Comparison of ENCODE assay signal across 22 cellular contexts in genomic region chr14:104551851-104552737, GRCh38. TPM values are rescaled to one million over a fixed set of nuclear protein-coding genes. Genes with fewer than 3 reads are reported as not detected.
DNase-seq lines count a peak whose midpoint lies in the region; ATAC-seq, FAIRE-seq and TF ChIP-seq lines count a peak whose summit lies in the region.
"Had no signal": no experiment of that assay in that cellular context is flagged by ENCODE, and none has a peak within 500 bp of the region (broad histone marks: within the 10 kb centered on the region; RNA-seq: fewer than 3 reads in every experiment).

No MANE protein-coding gene starts in this region.

- WGBS in SK-N-SH (ENCODE audit: low lambda C conversion rate) = 54% methylated on average over 12 of the region's 33 CpGs
- 82% methylated on average over 33 of the region's 33 CpGs for WGBS in right cardiac atrium
- 80 to 82% methylated on average over 33 of the region's 33 CpGs for WGBS in sigmoid colon, 2 donors

- intact Hi-C loops in activated naive CD4-positive, alpha-beta T cell treated with anti-CD3 and anti-CD28 coated beads for 36 hours (cut with micrococcal nuclease) = no loop called here
- intact Hi-C loops in right cardiac atrium (cut with DNase I) (loop anchor here in 1 of 4 donors (5.0 kb wide), 1 partner anchor 410 kb away; no protein-coding TSS in a partner anchor), sigmoid colon (cut with DNase I) (no loop called here)
- intact Hi-C loops in CD4-positive, alpha-beta T cell (cut with DNase I, micrococcal nuclease) = no loop called here

- H3K36me3 ChIP-seq in SK-N-SH (replicated peaks in 1 of 2; ENCODE audit: control insufficient read depth in 1 of 2, insufficient read depth in 2 of 2, low read length in 1 of 2) (no peaks in the 10 kb centered on the region), sigmoid colon (no peaks in the 10 kb centered on the region)
- H3K36me3 ChIP-seq: HAP-1, neutrophil had no signal

- no peak overlapping the region for H3K4me2 ChIP-seq in SK-N-SH

- H3K36me3 Mint-ChIP-seq in activated naive CD4-positive, alpha-beta T cell treated with anti-CD3 and anti-CD28 coated beads, Interleukin-2, amount 10 ng/mL, durations not matched to agents 7 days and 5 days = no peaks in the 10 kb centered on the region
- no peaks in the 10 kb centered on the region for H3K36me3 Mint-ChIP-seq in activated naive CD4-positive, alpha-beta T cell treated with anti-CD3 and anti-CD28 coated beads for 36 hours (ENCODE audit: low read depth)
- H3K36me3 Mint-ChIP-seq in CD4-positive, alpha-beta T cell (ENCODE audit: low read depth) = no peaks in the 10 kb centered on the region
- H3K36me3 Mint-ChIP-seq: activated naive CD8-positive, alpha-beta T cell; stimulated activated effector memory CD8-positive, alpha-beta T cell treated with anti-CD3 and anti-CD28 coated beads, Interleukin-12 subunit alpha, Interleukin-12 subunit beta, amount 100 ng/mL, for 72 hours had no signal

- H3K79me2 ChIP-seq in SK-N-SH (ENCODE audit: insufficient read depth) = no peaks in the 10 kb centered on the region

- no peak overlapping the region; a peak in 1 of 4 replicates for H3K27ac ChIP-seq in SK-N-SH (ENCODE audit: low read depth in 2 of 2, low read length in 1 of 2)
- H3K27ac ChIP-seq in right cardiac atrium (ENCODE audit: low read length) = no peak overlapping the region
- no peak overlapping the region for H3K27ac ChIP-seq in sigmoid colon
- H3K27ac ChIP-seq in CD4-positive, alpha-beta T cell (ENCODE audit: low read depth, low read length) = no peak overlapping the region
- H3K27ac ChIP-seq: foreskin keratinocyte, neutrophil had no signal

- H3K9ac ChIP-seq in SK-N-SH = no peak overlapping the region

- no peak overlapping the region for H2AFZ ChIP-seq in SK-N-SH (ENCODE audit: low read depth)

- H3K4me3 ChIP-seq in SK-N-SH (ENCODE audit: low read depth in 2 of 2, low read length in 1 of 2) (no peak overlapping the region), right cardiac atrium (ENCODE audit: low read length) (no peak overlapping the region), sigmoid colon (no peak overlapping the region)
- H3K4me3 ChIP-seq: HAP-1 had no signal

- H4K20me1 ChIP-seq in SK-N-SH (ENCODE audit: insufficient read depth) = no peaks in the 10 kb centered on the region

- TF ChIP-seq EP300 in SK-N-SH (IDR thresholded peaks at IDR 0.05; ENCODE audit: borderline replicate concordance in 1 of 2, low read depth in 1 of 2, low read length in 1 of 2) = peak in 1 of 2 experiments; percentile 40; a peak in 1 of 4 replicates
- TF ChIP-seq EP300 in sigmoid colon (IDR thresholded peaks at IDR 0.05) = no peak

- no peaks in the 10 kb centered on the region for H3K9me3 Mint-ChIP-seq in activated naive CD4-positive, alpha-beta T cell treated with anti-CD3 and anti-CD28 coated beads, Interleukin-2, amount 10 ng/mL, durations not matched to agents 7 days and 5 days
- H3K9me3 Mint-ChIP-seq in activated naive CD4-positive, alpha-beta T cell treated with anti-CD3 and anti-CD28 coated beads for 36 hours = no peaks in the 10 kb centered on the region
- no peaks in the 10 kb centered on the region for H3K9me3 Mint-ChIP-seq in CD4-positive, alpha-beta T cell
- H3K9me3 Mint-ChIP-seq: activated CD4-positive, alpha-beta T cell treated with anti-CD3 and anti-CD28 coated beads, Interleukin-2, amount 10 ng/mL, durations not matched to agents 7 days and 5 days; dendritic cell treated with granulocyte-macrophage colony-stimulating factor and Interleukin-4, amounts not matched to agents 40 ng/mL and 50 ng/mL, for 4 days; stimulated activated effector memory CD8-positive, alpha-beta T cell treated with anti-CD3 and anti-CD28 coated beads, Interleukin-12 subunit alpha, Interleukin-12 subunit beta, amount 100 ng/mL, for 72 hours had no signal

- H3K4me1 Mint-ChIP-seq in activated naive CD4-positive, alpha-beta T cell treated with anti-CD3 and anti-CD28 coated beads, Interleukin-2, amount 10 ng/mL, durations not matched to agents 7 days and 5 days = no peaks in the 10 kb centered on the region
- H3K4me1 Mint-ChIP-seq in activated naive CD4-positive, alpha-beta T cell treated with anti-CD3 and anti-CD28 coated beads for 36 hours (ENCODE audit: low read depth) = no peaks in the 10 kb centered on the region
- H3K4me1 Mint-ChIP-seq in CD4-positive, alpha-beta T cell (ENCODE audit: low read depth) = no peaks in the 10 kb centered on the region
- H3K4me1 Mint-ChIP-seq: activated CD4-positive, alpha-beta T cell treated with anti-CD3 and anti-CD28 coated beads, Interleukin-2, amount 10 ng/mL, durations not matched to agents 7 days and 5 days; stimulated activated effector memory CD8-positive, alpha-beta T cell treated with anti-CD3 and anti-CD28 coated beads, Interleukin-12 subunit alpha, Interleukin-12 subunit beta, amount 100 ng/mL, for 72 hours had no signal

- no peak overlapping the region for H3K27ac Mint-ChIP-seq in activated naive CD4-positive, alpha-beta T cell treated with anti-CD3 and anti-CD28 coated beads, Interleukin-2, amount 10 ng/mL, durations not matched to agents 7 days and 5 days
- no peak overlapping the region for H3K27ac Mint-ChIP-seq in activated naive CD4-positive, alpha-beta T cell treated with anti-CD3 and anti-CD28 coated beads for 36 hours
- no peak overlapping the region for H3K27ac Mint-ChIP-seq in CD4-positive, alpha-beta T cell
- H3K27ac Mint-ChIP-seq: activated CD4-positive, alpha-beta T cell treated with anti-CD3 and anti-CD28 coated beads, Interleukin-2, amount 10 ng/mL, durations not matched to agents 7 days and 5 days; activated naive CD8-positive, alpha-beta T cell; dendritic cell treated with granulocyte-macrophage colony-stimulating factor and Interleukin-4, amounts not matched to agents 40 ng/mL and 50 ng/mL, for 4 days; stimulated activated effector memory CD8-positive, alpha-beta T cell treated with anti-CD3 and anti-CD28 coated beads, Interleukin-12 subunit alpha, Interleukin-12 subunit beta, amount 100 ng/mL, for 72 hours had no signal

- FAIRE-seq in RCC 7860 (lab: Jason Lieb, UNC) = no peak

- TF ChIP-seq CTCF in SK-N-SH (IDR thresholded peaks at IDR 0.05) (no peak), sigmoid colon (IDR thresholded peaks at IDR 0.05) (no peak)
- TF ChIP-seq CTCF in CD4-positive, alpha-beta T cell (IDR thresholded peaks at IDR 0.05) = no peak

- peak; percentile 10 for DNase-seq in activated naive CD4-positive, alpha-beta T cell treated with anti-CD3 and anti-CD28 coated beads, Interleukin-2, amount 10 ng/mL, durations not matched to agents 7 days and 5 days
- DNase-seq in activated naive CD4-positive, alpha-beta T cell treated with anti-CD3 and anti-CD28 coated beads for 36 hours = no peak
- DNase-seq in SK-N-SH (peak; percentile 91), right cardiac atrium (peak in 2 of 3 donors; percentile 4 to 53), sigmoid colon (peak; percentile 61), RCC 7860 (ENCODE audit: low spot score) (no peak), NCI-H2081 treated with DMSO at 0.1 percent for 48 hours (lab: John Stamatoyannopoulos, UW) (no peak)
- DNase-seq in CD4-positive, alpha-beta T cell = no peak
- DNase-seq: activated CD4-positive, alpha-beta T cell treated with anti-CD3 and anti-CD28 coated beads, Interleukin-2, amount 10 ng/mL, durations not matched to agents 7 days and 5 days; DMS153; foreskin keratinocyte; GDM1; NCI-H2227 treated with DMSO at 0.1 percent for 48 hours had no signal

- ATAC-seq in right cardiac atrium = no peak
- no peak for ATAC-seq in CD4-positive, alpha-beta T cell (ENCODE audit: poor library complexity)
- ATAC-seq: foreskin keratinocyte; stimulated activated effector memory CD8-positive, alpha-beta T cell treated with anti-CD3 and anti-CD28 coated beads, Interleukin-12 subunit alpha, Interleukin-12 subunit beta, amount 100 ng/mL, for 72 hours had no signal

- CTCF ChIA-PET in activated naive CD4-positive, alpha-beta T cell treated with anti-CD3 and anti-CD28 coated beads, Interleukin-2, amount 10 ng/mL, durations not matched to agents 7 days and 5 days (lab: Charles Lee) = interaction anchor here (0.7 kb wide), 1 partner anchor 451 kb away, joined by 3 read pairs; no protein-coding TSS in a partner anchor
- CTCF ChIA-PET in activated naive CD4-positive, alpha-beta T cell treated with anti-CD3 and anti-CD28 coated beads for 36 hours (lab: Charles Lee) = no interaction called here
- CTCF ChIA-PET in SK-N-SH (lab: Yijun Ruan, JAX) = interaction anchor here (0.9 to 6.7 kb wide), 6 partner anchors 9 to 457 kb away, joined by 3 to 67 read pairs (median 4); no protein-coding TSS in a partner anchor
- CTCF ChIA-PET in CD4-positive, alpha-beta T cell (lab: Charles Lee) = no interaction called here

- H3K27me3 Mint-ChIP-seq in activated naive CD4-positive, alpha-beta T cell treated with anti-CD3 and anti-CD28 coated beads, Interleukin-2, amount 10 ng/mL, durations not matched to agents 7 days and 5 days = peaks cover 20% of the 10 kb centered on the region
- peaks cover 8% of the 10 kb centered on the region for H3K27me3 Mint-ChIP-seq in activated naive CD4-positive, alpha-beta T cell treated with anti-CD3 and anti-CD28 coated beads for 36 hours (ENCODE audit: low read depth)
- peaks cover 21% of the 10 kb centered on the region for H3K27me3 Mint-ChIP-seq in CD4-positive, alpha-beta T cell
- H3K27me3 Mint-ChIP-seq: activated CD4-positive, alpha-beta T cell treated with anti-CD3 and anti-CD28 coated beads, Interleukin-2, amount 10 ng/mL, durations not matched to agents 7 days and 5 days; dendritic cell treated with granulocyte-macrophage colony-stimulating factor and Interleukin-4, amounts not matched to agents 40 ng/mL and 50 ng/mL, for 4 days had no signal

- H3F3A ChIP-seq in SK-N-SH (replicated peaks; ENCODE audit: insufficient read depth) = no peaks in the 10 kb centered on the region

- H3K9me3 ChIP-seq in SK-N-SH (no peaks in the 10 kb centered on the region), right cardiac atrium (ENCODE audit: control insufficient read depth, low read length) (no peaks in the 10 kb centered on the region), sigmoid colon (no peaks in the 10 kb centered on the region)
- H3K9me3 ChIP-seq in CD4-positive, alpha-beta T cell (ENCODE audit: control insufficient read depth, low read length) = no peaks in the 10 kb centered on the region
- H3K9me3 ChIP-seq: HAP-1, neutrophil had no signal

- H3K4me3 Mint-ChIP-seq in activated naive CD4-positive, alpha-beta T cell treated with anti-CD3 and anti-CD28 coated beads, Interleukin-2, amount 10 ng/mL, durations not matched to agents 7 days and 5 days = no peak overlapping the region
- H3K4me3 Mint-ChIP-seq in activated naive CD4-positive, alpha-beta T cell treated with anti-CD3 and anti-CD28 coated beads for 36 hours = no peak overlapping the region
- no peak overlapping the region for H3K4me3 Mint-ChIP-seq in CD4-positive, alpha-beta T cell
- H3K4me3 Mint-ChIP-seq: activated CD4-positive, alpha-beta T cell treated with anti-CD3 and anti-CD28 coated beads, Interleukin-2, amount 10 ng/mL, durations not matched to agents 7 days and 5 days; activated naive CD8-positive, alpha-beta T cell; dendritic cell treated with granulocyte-macrophage colony-stimulating factor and Interleukin-4, amounts not matched to agents 40 ng/mL and 50 ng/mL, for 4 days; stimulated activated effector memory CD8-positive, alpha-beta T cell treated with anti-CD3 and anti-CD28 coated beads, Interleukin-12 subunit alpha, Interleukin-12 subunit beta, amount 100 ng/mL, for 72 hours had no signal

- H3K9me2 ChIP-seq in SK-N-SH = no peaks in the 10 kb centered on the region

- peak; percentile 23; the same call in 1 of the 2 replicates for TF ChIP-seq RAD21 in SK-N-SH (IDR thresholded peaks at IDR 0.05; ENCODE audit: low read length)

- peaks cover 0 to 33% of the 10 kb centered on the region in 2 experiments; a peak in 1 of 4 replicates for H3K4me1 ChIP-seq in SK-N-SH (ENCODE audit: control insufficient read depth in 1 of 2, insufficient read depth in 2 of 2, low read depth in 1 of 2, low read length in 1 of 2)
- H3K4me1 ChIP-seq in right cardiac atrium (ENCODE audit: control insufficient read depth, insufficient read depth, low read length) = no peaks in the 10 kb centered on the region
- H3K4me1 ChIP-seq in sigmoid colon = no peaks in the 10 kb centered on the region
- H3K4me1 ChIP-seq: foreskin keratinocyte, HAP-1 had no signal

- TF ChIP-seq POLR2A in sigmoid colon (IDR thresholded peaks at IDR 0.05) = no peak

- POLR2A ChIA-PET in SK-N-SH (lab: Yijun Ruan, JAX) = no interaction called here
- POLR2A ChIA-PET in CD4-positive, alpha-beta T cell (lab: Charles Lee) = no interaction called here

- no peaks in the 10 kb centered on the region for H3K27me3 ChIP-seq in SK-N-SH (ENCODE audit: insufficient read depth)
- no peaks in the 10 kb centered on the region for H3K27me3 ChIP-seq in right cardiac atrium (ENCODE audit: control insufficient read depth, insufficient read depth)
- peaks cover 0 to 46% (median 9%) of the 10 kb centered on the region in 3 donors for H3K27me3 ChIP-seq in sigmoid colon
- no peaks in the 10 kb centered on the region for H3K27me3 ChIP-seq in CD4-positive, alpha-beta T cell (ENCODE audit: control insufficient read depth, insufficient read depth, low read length)
- H3K27me3 ChIP-seq: foreskin keratinocyte, neutrophil had no signal

RNA-seq across cellular contexts. Expression of gene C14orf180, which starts 27.5 kb away (rescaled TPM):
- total RNA-seq in activated naive CD4-positive, alpha-beta T cell treated with anti-CD3 and anti-CD28 coated beads for 36 hours = not detected
- 0.05 TPM in 1 of 2 replicates, not detected in the other for polyA plus RNA-seq in SK-N-SH (2012; rRNA removed)
- polyA plus RNA-seq in SK-N-SH (2012; cell fraction: cytosol; rRNA removed) = 0.01 TPM in 1 of 2 replicates, not detected in the other
- polyA plus RNA-seq in SK-N-SH (2012; cell fraction: nucleus; rRNA removed) = 0.04 and 0.06 TPM in 2 replicates
- 100 to 1,000 TPM in 3 of 4 donors, 10 to 100 TPM in 1; 56.5 to 117 (median 104) TPM for total RNA-seq in right cardiac atrium
- 153 TPM for polyA plus RNA-seq in right cardiac atrium
- total RNA-seq in sigmoid colon = 1 to 10 TPM in 1 of 4 donors, under 1 TPM in 2, not detected in 1; 0.16 to 5.0 (median 0.55) TPM
- 1 to 10 TPM in 1 of 3 donors, under 1 TPM in 2; 0.46 to 1.6 (median 0.60) TPM for polyA plus RNA-seq in sigmoid colon
- not detected for total RNA-seq in CD4-positive, alpha-beta T cell
- total RNA-seq: activated CD4-positive, alpha-beta T cell treated with anti-CD3 and anti-CD28 coated beads, Interleukin-2, amount 10 ng/mL, durations not matched to agents 7 days and 5 days; epithelial cell of proximal tubule; foreskin keratinocyte; M059J; renal cortical epithelial cell; temporal lobe had no signal
- polyA plus RNA-seq: foreskin keratinocyte had no signal

RNA-seq across cellular contexts. Expression of gene TMEM179, which starts 52.5 kb away (rescaled TPM):
- total RNA-seq in activated naive CD4-positive, alpha-beta T cell treated with anti-CD3 and anti-CD28 coated beads for 36 hours = under 1 TPM; 0.17 to 0.21 TPM
- polyA plus RNA-seq in SK-N-SH (2012; rRNA removed) = 1.1 and 1.7 TPM in 2 replicates
- 1.5 and 1.8 TPM in 2 replicates for polyA plus RNA-seq in SK-N-SH (2012; cell fraction: cytosol; rRNA removed)
- polyA plus RNA-seq in SK-N-SH (2012; cell fraction: nucleus; rRNA removed) = 1.7 and 2.9 TPM in 2 replicates
- 1 to 10 TPM in 2 of 4 donors, under 1 TPM in 2; 0.57 to 2.2 (median 0.94) TPM for total RNA-seq in right cardiac atrium
- polyA plus RNA-seq in right cardiac atrium = 1.4 TPM
- 1 to 10 TPM; 1.4 to 5.4 (median 2.8) TPM for total RNA-seq in sigmoid colon
- polyA plus RNA-seq in sigmoid colon = 1 to 10 TPM in 1 of 3 donors, not detected in 2; 4.2 TPM
- not detected for total RNA-seq in CD4-positive, alpha-beta T cell
- total RNA-seq: activated CD4-positive, alpha-beta T cell treated with anti-CD3 and anti-CD28 coated beads, Interleukin-2, amount 10 ng/mL, durations not matched to agents 7 days and 5 days; epithelial cell of proximal tubule; foreskin keratinocyte; renal cortical epithelial cell had no signal
- polyA plus RNA-seq: foreskin keratinocyte had no signal

Comparison
In these comparisons a context has a peak if more than half of its experiments do, and no peak if none do; other contexts are left out.
1. DNase-seq: peak in activated naive CD4-positive, alpha-beta T cell treated with anti-CD3 and anti-CD28 coated beads, Interleukin-2, amount 10 ng/mL, durations not matched to agents 7 days and 5 days (single experiment), SK-N-SH (single experiment), right cardiac atrium (2 of 3) and sigmoid colon (single experiment); none in activated naive CD4-positive, alpha-beta T cell treated with anti-CD3 and anti-CD28 coated beads for 36 hours (single experiment), RCC 7860 (single experiment), NCI-H2081 treated with DMSO at 0.1 percent for 48 hours (single experiment) and CD4-positive, alpha-beta T cell (0 of 10).
2. CTCF ChIA-PET loops: an anchor here in activated naive CD4-positive, alpha-beta T cell treated with anti-CD3 and anti-CD28 coated beads, Interleukin-2, amount 10 ng/mL, durations not matched to agents 7 days and 5 days (0.7 kb wide) and SK-N-SH (0.9 to 6.7 kb wide); none called in activated naive CD4-positive, alpha-beta T cell treated with anti-CD3 and anti-CD28 coated beads for 36 hours and CD4-positive, alpha-beta T cell.
3. RNA of gene C14orf180, which starts 27.5 kb away (total RNA-seq): 56.5 to 117 TPM in right cardiac atrium; 0.16 to 5.0 TPM in sigmoid colon, not detected in CD4-positive, alpha-beta T cell and not detected in activated naive CD4-positive, alpha-beta T cell treated with anti-CD3 and anti-CD28 coated beads for 36 hours; every median in the first group is over 4 times any median in the second.